1 cellular context compared by ENCODE assay signal in the genomic region with DNA sequence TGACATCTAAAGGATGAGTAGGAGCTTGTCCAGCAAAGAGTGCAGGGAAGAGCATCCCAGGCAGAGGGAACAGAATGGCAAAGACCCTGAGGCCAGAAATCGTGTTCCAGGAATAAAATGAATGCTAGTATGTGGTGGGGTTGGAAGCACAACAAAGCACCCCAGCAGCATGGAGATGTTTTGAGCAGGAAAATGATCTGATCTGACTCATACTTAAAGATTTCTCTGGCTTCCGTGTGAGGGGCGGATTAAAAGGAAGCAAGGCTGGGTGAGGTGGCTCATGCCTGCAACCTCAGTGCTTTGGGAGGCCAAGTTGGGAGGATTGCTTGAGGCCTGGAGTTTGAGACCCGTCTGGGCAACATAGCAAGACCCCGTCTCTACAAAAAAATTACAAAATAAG.
TF ChIP-seq lines count a peak whose summit lies in the region.

No MANE protein-coding gene starts in this region.

TF ChIP-seq in HepG2, 621 proteins besides CTCF, POLR2A, EP300 and RAD21 (continued from another document):
- TF ChIP-seq TRIM22 (IDR thresholded peaks at IDR 0.05): no peak
- TF ChIP-seq TAF1 (CRISPR knock-in tag; IDR thresholded peaks at IDR 0.05): no peak
- TF ChIP-seq ZNF441 (CRISPR knock-in tag; IDR thresholded peaks at IDR 0.05; ENCODE audit: borderline replicate concordance): no peak
- TF ChIP-seq ASH2L (IDR thresholded peaks at IDR 0.05; ENCODE audit: insufficient read length, low read depth, low read length): no peak
- no peak for TF ChIP-seq CHD4 (IDR thresholded peaks at IDR 0.05; ENCODE audit: borderline replicate concordance, low read length)
- no peak for TF ChIP-seq RFX5 (IDR thresholded peaks at IDR 0.05; ENCODE audit: low read depth, low read length)
